13 cellular contexts compared by ENCODE assay signal in the genomic region with DNA sequence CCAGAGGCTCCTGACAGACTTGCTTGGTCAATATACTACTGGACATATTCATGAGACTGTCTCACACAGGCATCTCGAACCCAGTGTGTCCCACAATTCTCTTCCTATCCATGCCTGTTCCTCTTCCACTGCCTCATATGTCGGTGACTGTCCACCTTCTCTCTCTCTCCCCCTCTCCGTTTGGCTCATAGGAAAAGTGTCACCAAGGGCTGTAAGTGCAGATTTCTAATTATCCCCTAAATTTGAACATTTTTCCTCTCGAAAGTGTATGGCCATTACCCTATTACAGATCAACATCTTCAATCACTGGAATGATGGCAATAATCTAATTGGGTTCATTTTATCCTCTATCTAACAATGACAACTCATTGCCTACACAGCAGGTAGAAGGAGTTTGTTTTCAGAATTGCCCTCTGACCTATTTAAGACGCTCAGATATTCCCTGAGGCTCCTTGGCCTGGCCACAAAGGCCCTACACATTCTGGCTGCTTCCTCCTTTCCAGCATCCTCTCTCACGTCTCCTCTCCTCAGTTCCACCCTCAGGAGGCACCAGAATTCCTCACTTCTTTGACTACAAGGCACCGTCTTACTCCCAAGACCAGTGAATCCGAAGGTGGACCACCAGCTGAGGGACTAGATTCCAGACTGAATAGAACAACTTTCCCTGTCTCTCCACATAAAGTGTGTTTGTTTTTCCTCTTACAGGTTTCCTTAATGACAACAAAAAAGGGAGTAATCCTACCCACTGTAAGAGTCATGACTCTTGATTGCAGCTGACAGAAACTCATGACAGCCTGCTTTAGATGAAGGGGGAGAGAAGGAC. TPM values are rescaled to one million over a fixed set of nuclear protein-coding genes. Genes with fewer than 3 reads are reported as not detected.
DNase-seq lines count a peak whose midpoint lies in the region; ATAC-seq, FAIRE-seq and TF ChIP-seq lines count a peak whose summit lies in the region.
"Had no signal": no experiment of that assay in that cellular context is flagged by ENCODE, and none has a peak within 500 bp of the region (broad histone marks: within the 10 kb centered on the region; RNA-seq: fewer than 3 reads in every experiment).

No MANE protein-coding gene starts in this region.

- no peak for ATAC-seq in HG03139 (IDR thresholded peaks at IDR 0.05; ENCODE audit: unreplicated experiment)

- no peak overlapping the region for H3K4ac ChIP-seq in mesendoderm (ENCODE audit: low read depth, low read length)

- H4K8ac ChIP-seq in mesendoderm (ENCODE audit: low read depth, low read length): no peak overlapping the region

- no peaks in the 10 kb centered on the region for H3K9me3 ChIP-seq in A673 (ENCODE audit: low read depth, low read length, poor library complexity, severe bottlenecking)
- H3K9me3 ChIP-seq in GM23248 (ENCODE audit: low read depth): no peaks in the 10 kb centered on the region

- 90 to 91% methylated on average over 8 of the region's 8 CpGs for WGBS in GM23248 (ENCODE audit: low coverage in 1 of 2, low lambda C conversion rate in 2 of 2, missing lambda C conversion rate in 2 of 2), 2 experiments
- no CpG with 5 or more reads among the region's 8 CpGs for WGBS in mesendoderm (ENCODE audit: extremely low coverage, insufficient coverage, low lambda C conversion rate)

- H3K79me1 ChIP-seq in mesendoderm (ENCODE audit: low read length): no peaks in the 10 kb centered on the region

- no peak overlapping the region for H2AFZ ChIP-seq in GM23248

- H2AK5ac ChIP-seq in mesendoderm (ENCODE audit: low read length): no peak overlapping the region

- no peak overlapping the region for H2BK120ac ChIP-seq in mesendoderm (ENCODE audit: low read depth, low read length)

- POLR2A ChIA-PET in A673 (lab: Charles Lee; ENCODE audit: low non-redundant PET): no interaction called here

- no peak for DNase-seq in A673 (ENCODE audit: low spot score)
- no peak for DNase-seq in GM23248
- no peak for DNase-seq in brain microvascular endothelial cell
- DNase-seq in mesendoderm: peak; percentile 80
- DNase-seq in iPS-NIHi11 (ENCODE audit: low spot score): no peak
- no peak for DNase-seq in GM12892 (ENCODE audit: insufficient read length)
- no peak for DNase-seq in effector CD4-positive, alpha-beta T cell
- DNase-seq: left cardiac atrium, NCI-H1048, NCI-H524, nucleus accumbens, RPMI8226 had no signal

- in situ Hi-C loops in GM23248 (cut with MboI): no loop called here
- in situ Hi-C loops in brain microvascular endothelial cell (cut with HindIII; ENCODE audit: low pct_ligation_motif_present, low sequenced_read_pairs): no loop called here

- no peaks in the 10 kb centered on the region for H3K9me2 ChIP-seq in GM23248 (ENCODE audit: insufficient read depth)

- H3K4me3 ChIP-seq in A673 (ENCODE audit: low read depth, low read length, poor library complexity, severe bottlenecking) (no peak overlapping the region), GM23248 (no peak overlapping the region), brain microvascular endothelial cell (ENCODE audit: low read depth, low read length) (no peak overlapping the region), mesendoderm (ENCODE audit: low read length) (no peak overlapping the region)

- H3K4me1 ChIP-seq in A673 (ENCODE audit: insufficient read depth, low read length, poor library complexity, severe bottlenecking): peaks cover 10% of the 10 kb centered on the region
- H3K4me1 ChIP-seq in GM23248 (ENCODE audit: insufficient read depth): peaks cover 11% of the 10 kb centered on the region
- peaks cover 10% of the 10 kb centered on the region for H3K4me1 ChIP-seq in mesendoderm (ENCODE audit: control insufficient read depth, low read depth, low read length)

- H3K27ac ChIP-seq in A673 (ENCODE audit: low read depth, low read length, poor library complexity, severe bottlenecking): peak overlapping the region; percentile 17
- H3K27ac ChIP-seq in GM23248: peak overlapping the region; percentile 34
- H3K27ac ChIP-seq in brain microvascular endothelial cell: peak overlapping the region; percentile 42
- peak overlapping the region; percentile 6 for H3K27ac ChIP-seq in mesendoderm (ENCODE audit: low read depth, low read length)

- no peak overlapping the region for H3K23ac ChIP-seq in mesendoderm (ENCODE audit: low read length)

- intact Hi-C loops in A673 (cut with micrococcal nuclease; ENCODE audit: unreplicated experiment): no loop called here

- BruUV-seq in A673 (replicated peaks; lab: Mats Ljungman, UMichigan): TSS peak; percentile 3

- FAIRE-seq in GM12892 (lab: Jason Lieb, UNC): no peak

- no peak overlapping the region for H2BK15ac ChIP-seq in mesendoderm (replicated peaks; ENCODE audit: low read depth)

- no peak overlapping the region for H3K18ac ChIP-seq in mesendoderm (ENCODE audit: low read length)

- H2BK5ac ChIP-seq in mesendoderm (ENCODE audit: low read length): no peak overlapping the region

- no peaks in the 10 kb centered on the region for H4K20me1 ChIP-seq in GM23248 (ENCODE audit: insufficient read depth)

- H3K4me2 ChIP-seq in GM23248 (ENCODE audit: unreplicated experiment): peak overlapping the region; percentile 20
- H3K4me2 ChIP-seq in mesendoderm (ENCODE audit: low read length): no peak overlapping the region

- H4K5ac ChIP-seq in mesendoderm (ENCODE audit: low read length): no peak overlapping the region

- H3K56ac ChIP-seq in mesendoderm (ENCODE audit: low read length): no peak overlapping the region

- no peaks in the 10 kb centered on the region for H3K27me3 ChIP-seq in A673 (replicated peaks; ENCODE audit: insufficient read depth, low read depth, low read length, poor library complexity)
- H3K27me3 ChIP-seq in GM23248 (replicated peaks; ENCODE audit: insufficient read depth): no peaks in the 10 kb centered on the region
- no peaks in the 10 kb centered on the region for H3K27me3 ChIP-seq in brain microvascular endothelial cell (replicated peaks)
- H3K27me3 ChIP-seq in mesendoderm (ENCODE audit: insufficient read depth, low read length, poor library complexity): no peaks in the 10 kb centered on the region

- H3K79me2 ChIP-seq in GM23248 (ENCODE audit: insufficient read depth) (no peaks in the 10 kb centered on the region), mesendoderm (ENCODE audit: control insufficient read depth, insufficient read depth, low read length) (no peaks in the 10 kb centered on the region)

- no peaks in the 10 kb centered on the region; the same call in 1 of the 2 replicates for H3F3A ChIP-seq in GM23248 (ENCODE audit: insufficient read depth)

- CTCF ChIA-PET in A673 (lab: Charles Lee): no interaction called here

- TF ChIP-seq CTCF in A673 (conservative IDR thresholded peaks at IDR 0.05; ENCODE audit: low read depth, low read length): no peak
- TF ChIP-seq CTCF in brain microvascular endothelial cell (IDR thresholded peaks at IDR 0.05; ENCODE audit: low read depth, low read length, missing control alignments): no peak

- H3K36me3 ChIP-seq in A673 (ENCODE audit: insufficient read depth, low read length, poor library complexity, severe bottlenecking): no peaks in the 10 kb centered on the region
- no peaks in the 10 kb centered on the region for H3K36me3 ChIP-seq in GM23248 (ENCODE audit: low read depth)
- H3K36me3 ChIP-seq in brain microvascular endothelial cell (replicated peaks): peaks cover 5% of the 10 kb centered on the region
- no peaks in the 10 kb centered on the region for H3K36me3 ChIP-seq in mesendoderm (ENCODE audit: control insufficient read depth, insufficient read depth, low read length)

- no peak overlapping the region for H3K9ac ChIP-seq in GM23248
- no peak overlapping the region for H3K9ac ChIP-seq in mesendoderm (ENCODE audit: low read length)

- no peak for TF ChIP-seq POLR2A in GM12892 (IDR thresholded peaks at IDR 0.05; ENCODE audit: low read depth, low read length)

RNA-seq across cellular contexts. Expression of gene MUC20, which starts 22.2 kb away (rescaled TPM):
- 1.1 and 1.3 TPM in 2 replicates for total RNA-seq in A673 (2021)
- not detected in 2 replicates for total RNA-seq in GM23248 (2014; rRNA removed; shearing (Covaris generic))
- not detected in 2 replicates for polyA plus RNA-seq in GM23248 (2016; fragmentation: Nextera tagmentation; extraction: Ambion mirVana)
- polyA plus RNA-seq in mesendoderm (2013, experiment 1 of 2): 0.01 TPM
- 0.13 TPM for polyA plus RNA-seq in mesendoderm (2013, experiment 2 of 2)
- 1.9 TPM for polyA plus RNA-seq in GM12892 (2012; ENCODE audit: missing spikeins)
